11 cellular contexts compared by ENCODE assay signal in genomic region chr7:144821069-144821468, GRCh38.
DNase-seq lines count a peak whose midpoint lies in the region; ATAC-seq and TF ChIP-seq lines count a peak whose summit lies in the region.
"Had no signal": no experiment of that assay in that cellular context is flagged by ENCODE, and none has a peak within 500 bp of the region (broad histone marks: within the 10 kb centered on the region; RNA-seq: fewer than 3 reads in every experiment).

No MANE protein-coding gene starts in this region.

- H3K9me3 ChIP-seq in OCI-LY3 (ENCODE audit: insufficient read depth, low read length), result no peaks in the 10 kb centered on the region

- no peaks in the 10 kb centered on the region for H3K27me3 ChIP-seq in OCI-LY3 (ENCODE audit: low read depth, low read length)

- no peak overlapping the region for H3K4me3 ChIP-seq in OCI-LY3 (ENCODE audit: low read length)
- H3K4me3 ChIP-seq: lung had no signal

- H3K4me2 ChIP-seq in OCI-LY3 (ENCODE audit: low read length), result peak overlapping the region; percentile 31

- H4K20me1 ChIP-seq in OCI-LY3 (ENCODE audit: insufficient read depth, low read length), result no peaks in the 10 kb centered on the region

- TF ChIP-seq CTCF in OCI-LY3 (IDR thresholded peaks at IDR 0.05; ENCODE audit: low read depth, low read length), result no peak

- DNase-seq in DMS53 treated with DMSO at 0.1 percent for 48 hours (lab: John Stamatoyannopoulos, UW; ENCODE audit: unreplicated experiment) (peak; percentile 70), NCI-H446 treated with DMSO at 0.1 percent for 48 hours (lab: John Stamatoyannopoulos, UW) (no peak), SKM-1 treated with dmso at 0.1 percent for 144 hours (lab: John Stamatoyannopoulos, UW; ENCODE audit: unreplicated experiment) (no peak), SKM-1 (lab: John Stamatoyannopoulos, UW; ENCODE audit: unreplicated experiment) (no peak), amniotic stem cell (lab: John Stamatoyannopoulos, UW) (no peak)
- DNase-seq: effector memory CD4-positive, alpha-beta T cell had no signal

- no peak overlapping the region for H2AFZ ChIP-seq in OCI-LY3 (ENCODE audit: low read depth, low read length)

- no peaks in the 10 kb centered on the region for H3K36me3 ChIP-seq in OCI-LY3 (replicated peaks; ENCODE audit: low read depth, low read length)

- no peak overlapping the region for H3K27ac ChIP-seq in OCI-LY3 (ENCODE audit: low read length)
- H3K27ac ChIP-seq: VCaP had no signal

- ATAC-seq in GM19328 (IDR thresholded peaks at IDR 0.05; ENCODE audit: unreplicated experiment) (peak; percentile 38), HG03064 (IDR thresholded peaks at IDR 0.05; ENCODE audit: low read depth, unreplicated experiment) (peak; percentile 43)

- H3K79me2 ChIP-seq in OCI-LY3 (ENCODE audit: low read length), result no peaks in the 10 kb centered on the region

- no peak overlapping the region for H3K9ac ChIP-seq in OCI-LY3 (ENCODE audit: low read length)

- H3K4me1 ChIP-seq in OCI-LY3 (ENCODE audit: low read length), result peaks cover 63% of the 10 kb centered on the region
